Comparison of ENCODE assay signal across 11 cellular contexts in genomic region chr11:114315749-114316368, GRCh38. TPM values are rescaled to one million over a fixed set of nuclear protein-coding genes. Genes with fewer than 3 reads are reported as not detected.
DNase-seq lines count a peak whose midpoint lies in the region; ATAC-seq, FAIRE-seq and TF ChIP-seq lines count a peak whose summit lies in the region.
"Had no signal": no experiment of that assay in that cellular context is flagged by ENCODE, and none has a peak within 500 bp of the region (broad histone marks: within the 10 kb centered on the region; RNA-seq: fewer than 3 reads in every experiment).

No MANE protein-coding gene starts in this region.

- no peak for FAIRE-seq in H54 (lab: Jason Lieb, UNC)

- CTCF ChIA-PET in PC-9 (lab: Charles Lee), result no interaction called here

- H3K9me3 ChIP-seq in adipocyte (ENCODE audit: control insufficient read depth, low read length), result no peaks in the 10 kb centered on the region
- H3K9me3 ChIP-seq in right lobe of liver, result no peaks in the 10 kb centered on the region
- H3K9me3 ChIP-seq in PC-9 (ENCODE audit: insufficient read depth, low read depth), result no peaks in the 10 kb centered on the region

- intact Hi-C loops in right lobe of liver (cut with DNase I) (no loop called here), PC-9 (cut with micrococcal nuclease; ENCODE audit: unreplicated experiment) (no loop called here)

- H3K36me3 ChIP-seq in adipocyte (ENCODE audit: control insufficient read depth, insufficient read depth, low read length, severe bottlenecking) (peaks cover 60% of the 10 kb centered on the region), right lobe of liver (peaks cover 6 to 32% (median 22%) of the 10 kb centered on the region in 4 donors), PC-9 (ENCODE audit: low read depth) (no peaks in the 10 kb centered on the region)

- TF ChIP-seq CTCF in right lobe of liver (IDR thresholded peaks at IDR 0.05) (no peak), PC-9 (conservative IDR thresholded peaks at IDR 0.05) (no peak)

- H3K27ac ChIP-seq in right lobe of liver, result peak overlapping the region in 2 of 3 donors; percentile 32 to 52
- H3K27ac ChIP-seq in PC-9, result no peak overlapping the region
- H3K27ac ChIP-seq: parathyroid adenoma had no signal

- ATAC-seq in right lobe of liver, result peak; percentile 27 to 78 (median 72)

- no peaks in the 10 kb centered on the region for H4K20me1 ChIP-seq in PC-9 (ENCODE audit: insufficient read depth)

- POLR2A ChIA-PET in PC-9 (lab: Charles Lee; ENCODE audit: unreplicated experiment), result no interaction called here

- H3K79me2 ChIP-seq in PC-9 (ENCODE audit: low read depth), result no peaks in the 10 kb centered on the region
- H3K79me2 ChIP-seq: parathyroid adenoma had no signal

- peak overlapping the region; percentile 31 for H3K9ac ChIP-seq in adipocyte (ENCODE audit: low read length)
- H3K9ac ChIP-seq: parathyroid adenoma had no signal

- no TSS peak for BruUV-seq in PC-9 (replicated peaks; lab: Mats Ljungman, UMichigan)

- 9% methylated on average over 10 of the region's 13 CpGs for WGBS in right lobe of liver (ENCODE audit: insufficient coverage, low coverage, low lambda C conversion rate, missing lambda C conversion rate)

- H2AFZ ChIP-seq in PC-9, result no peak overlapping the region
- H2AFZ ChIP-seq: parathyroid adenoma had no signal

- peaks cover 90% of the 10 kb centered on the region for H3K4me1 ChIP-seq in adipocyte (ENCODE audit: control insufficient read depth, insufficient read depth, low read length)
- peaks cover 0 to 49% (median 14%) of the 10 kb centered on the region in 4 donors for H3K4me1 ChIP-seq in right lobe of liver
- no peaks in the 10 kb centered on the region for H3K4me1 ChIP-seq in PC-9 (replicated peaks; ENCODE audit: insufficient read depth)
- H3K4me1 ChIP-seq: parathyroid adenoma had no signal

- peak; percentile 15 for DNase-seq in stimulated activated CD4-positive, alpha-beta T cell treated with anti-CD3 and anti-CD28 coated beads, Interleukin-15, amount 100 ng/mL, for 24 hours
- no peak for DNase-seq in stimulated activated CD4-positive, alpha-beta T cell treated with anti-CD3 and anti-CD28 coated beads, Interleukin-4, amount 100 ng/mL, for 1 hour
- DNase-seq in adipocyte (ENCODE audit: low read depth) (no peak), right lobe of liver (peak in 2 of 3 donors; percentile 64 to 80), PC-9 (no peak), H54 (ENCODE audit: insufficient read length, low spot score) (no peak), KG1 (lab: John Stamatoyannopoulos, UW) (no peak), T-helper 9 cell (no peak)
- DNase-seq: stimulated activated naive CD4-positive, alpha-beta T cell treated with Interleukin-2 at 50 U/mL for 16 hours had no signal

- no peaks in the 10 kb centered on the region for H3K9me2 ChIP-seq in PC-9 (ENCODE audit: insufficient read depth)

- no peak overlapping the region for H3K4me2 ChIP-seq in PC-9

- H3F3A ChIP-seq in PC-9 (ENCODE audit: insufficient read depth, low read depth), result no peaks in the 10 kb centered on the region

- H3K4me3 ChIP-seq in adipocyte (ENCODE audit: low read length) (no peak overlapping the region), right lobe of liver (no peak overlapping the region), PC-9 (no peak overlapping the region)

- H3K27me3 ChIP-seq in adipocyte (replicated peaks; ENCODE audit: control insufficient read depth, insufficient read depth, low read length) (no peaks in the 10 kb centered on the region), right lobe of liver (no peaks in the 10 kb centered on the region), PC-9 (ENCODE audit: insufficient read depth, low read depth) (peaks cover 72% of the 10 kb centered on the region)

- peak; percentile 42 for TF ChIP-seq POLR2A in right lobe of liver (IDR thresholded peaks at IDR 0.05)
- TF ChIP-seq POLR2A in H54 (IDR thresholded peaks at IDR 0.05; ENCODE audit: low read depth, low read length), result no peak

RNA-seq across cellular contexts. Expression of gene NNMT, which starts 19.7 kb away (rescaled TPM):
- total RNA-seq in right lobe of liver (1,000 to 10,000 TPM in 4 of 6 experiments, 100 to 1,000 TPM in 2; 634 to 3,368 (median 2,270) TPM), PC-9 (2021) (not detected in 2 replicates)
- total RNA-seq: activated CD8-positive, alpha-beta memory T cell treated with anti-CD3 and anti-CD28 coated beads for 36 hours had no signal

Comparison
In these comparisons a context has a peak if more than half of its experiments do, and no peak if none do; other contexts are left out.
1. DNase-seq: peak in stimulated activated CD4-positive, alpha-beta T cell treated with anti-CD3 and anti-CD28 coated beads, Interleukin-15, amount 100 ng/mL, for 24 hours (single experiment) and right lobe of liver (2 of 3); none in stimulated activated CD4-positive, alpha-beta T cell treated with anti-CD3 and anti-CD28 coated beads, Interleukin-4, amount 100 ng/mL, for 1 hour (single experiment), adipocyte (single experiment), PC-9 (0 of 2), H54 (single experiment), KG1 (single experiment) and T-helper 9 cell (single experiment).
2. RNA of gene NNMT, which starts 19.7 kb away (total RNA-seq): 634 to 3,368 TPM in right lobe of liver; not detected in PC-9; every median in the first group is over 100 times any median in the second.